10 cellular contexts compared by ENCODE assay signal in the genomic region with DNA sequence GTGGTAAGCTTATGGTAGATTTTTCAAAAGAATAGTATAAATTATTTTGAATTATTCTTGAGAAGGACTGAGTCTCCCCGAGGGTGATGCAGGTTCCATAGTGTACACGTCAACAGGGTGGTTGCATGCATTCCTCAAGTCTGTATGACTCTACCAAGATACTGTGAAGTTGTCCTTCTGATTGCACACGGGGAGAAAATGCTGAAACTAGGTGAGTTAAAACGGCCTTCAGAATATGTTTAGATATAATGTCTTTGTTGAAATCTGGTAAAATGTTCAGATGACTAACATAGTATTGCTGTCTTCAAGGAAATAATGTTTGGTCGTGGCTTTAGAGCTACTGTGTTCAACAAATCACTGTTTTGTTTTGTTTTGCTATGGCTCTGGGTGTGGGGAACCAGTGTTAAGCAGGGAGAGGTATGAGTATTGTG. TPM values are rescaled to one million over a fixed set of nuclear protein-coding genes. Genes with fewer than 3 reads are reported as not detected.
DNase-seq lines count a peak whose midpoint lies in the region; ATAC-seq and TF ChIP-seq lines count a peak whose summit lies in the region.
"Had no signal": no experiment of that assay in that cellular context is flagged by ENCODE, and none has a peak within 500 bp of the region (broad histone marks: within the 10 kb centered on the region; RNA-seq: fewer than 3 reads in every experiment).

No MANE protein-coding gene starts in this region.

- BruUV-seq in IMR-90 (replicated peaks; lab: Mats Ljungman, UMichigan): no TSS peak

- H2BK5ac ChIP-seq in IMR-90 (ENCODE audit: low read depth, low read length, poor library complexity, severe bottlenecking): peak overlapping the region; percentile 20

- H3K9ac ChIP-seq in IMR-90 (ENCODE audit: low read depth, low read length): no peak overlapping the region

- H3K27me3 Mint-ChIP-seq in CD4-positive, alpha-beta memory T cell: no peaks in the 10 kb centered on the region
- H3K27me3 Mint-ChIP-seq in effector memory CD8-positive, alpha-beta T cell: no peaks in the 10 kb centered on the region

- H3K18ac ChIP-seq in IMR-90 (ENCODE audit: low read depth, low read length): no peak overlapping the region; the same call in 1 of the 2 replicates

- no peak for TF ChIP-seq RAD21 in IMR-90 (IDR thresholded peaks at IDR 0.05; ENCODE audit: low read length)

- H3K4me1 Mint-ChIP-seq in CD4-positive, alpha-beta memory T cell: peaks cover 70 to 96% (median 79%) of the 10 kb centered on the region in 4 donors
- peaks cover 79 to 91% of the 10 kb centered on the region in 2 donors for H3K4me1 Mint-ChIP-seq in effector memory CD8-positive, alpha-beta T cell (ENCODE audit: low read depth in 2 of 2)

- H4K20me1 ChIP-seq in IMR-90 (ENCODE audit: insufficient read depth, low read length): 0 out of 2 replicates have a peak, but pooled peaks cover 3% of the 10 kb centered on the region

- H3K79me1 ChIP-seq in IMR-90 (ENCODE audit: low read depth in 1 of 2, low read length in 2 of 2): peaks cover 0 to 33% of the 10 kb centered on the region in 2 experiments; a peak in 3 of 4 replicates

- no peaks in the 10 kb centered on the region for H3K27me3 ChIP-seq in CD4-positive, alpha-beta memory T cell (ENCODE audit: insufficient read depth, low read length)
- no peaks in the 10 kb centered on the region for H3K27me3 ChIP-seq in IMR-90 (ENCODE audit: control insufficient read depth, insufficient read depth, low read length)

- peaks cover 93% of the 10 kb centered on the region for H3K4me1 ChIP-seq in CD4-positive, alpha-beta memory T cell (ENCODE audit: insufficient read depth, low read length)
- peaks cover 16% of the 10 kb centered on the region for H3K4me1 ChIP-seq in IMR-90 (ENCODE audit: control insufficient read depth, insufficient read depth, low read length)

- intact Hi-C loops in CD4-positive, alpha-beta memory T cell (cut with micrococcal nuclease): loop anchor here (1.0 to 2.0 kb wide), 2 partner anchors 35 to 65 kb away; no protein-coding TSS in a partner anchor
- intact Hi-C loops in IMR-90 (cut with micrococcal nuclease): no loop called here

- POLR2A ChIA-PET in CD4-positive, alpha-beta memory T cell (lab: Charles Lee; ENCODE audit: partially characterized antibody): interaction anchor here (0.8 to 23.8 kb wide), 8 partner anchors 9 to 262 kb away, joined by 3 to 727 read pairs (median 130); a partner anchor contains a TSS
- POLR2A ChIA-PET in IMR-90 (lab: Charles Lee; ENCODE audit: unreplicated experiment): no interaction called here

- peak overlapping the region; percentile 9; the same call in 1 of the 2 replicates for H3K4me2 ChIP-seq in IMR-90 (ENCODE audit: low read depth, low read length)

- no peak overlapping the region for H2AFZ ChIP-seq in IMR-90 (replicated peaks; ENCODE audit: low read length, poor library complexity)

- no peak for DNase-seq in CD4-positive, alpha-beta memory T cell
- DNase-seq in IMR-90: peak; percentile 21
- DNase-seq in effector memory CD8-positive, alpha-beta T cell: no peak
- DNase-seq in HuH-7 (ENCODE audit: low spot score): no peak
- no peak for DNase-seq in NCI-H510A treated with DMSO at 0.1 percent for 48 hours (lab: John Stamatoyannopoulos, UW)
- DNase-seq in activated CD4-positive, alpha-beta T cell treated with anti-CD3 and anti-CD28 coated beads for 1 hour: no peak
- no peak for DNase-seq in T1000 (lab: John Stamatoyannopoulos, UW)
- DNase-seq: NCI-H82 had no signal

- H3K9me3 ChIP-seq in CD4-positive, alpha-beta memory T cell (ENCODE audit: control insufficient read depth in 1 of 2, low read length in 2 of 2): no peaks in the 10 kb centered on the region
- no peaks in the 10 kb centered on the region for H3K9me3 ChIP-seq in IMR-90 (ENCODE audit: control insufficient read depth, insufficient read depth, low read length)

- WGBS in IMR-90 (ENCODE audit: extremely low coverage in 2 of 2, insufficient read length in 1 of 2), 2 experiments: 33% methylated on average over 1 of the region's 5 CpGs; no CpG with 5 or more reads in 1 of the 2 experiments

- no peak overlapping the region for H2AK9ac ChIP-seq in IMR-90 (replicated peaks; ENCODE audit: low read depth, low read length, poor library complexity)

- H3K36me3 ChIP-seq in CD4-positive, alpha-beta memory T cell (ENCODE audit: insufficient read depth, low read length): no peaks in the 10 kb centered on the region
- no peaks in the 10 kb centered on the region for H3K36me3 ChIP-seq in IMR-90 (ENCODE audit: control insufficient read depth, insufficient read depth, low read length)

- no peak overlapping the region for H3K4ac ChIP-seq in IMR-90 (ENCODE audit: low read depth, low read length)

- peaks cover 11 to 28% of the 10 kb centered on the region in 2 donors for H3K36me3 Mint-ChIP-seq in CD4-positive, alpha-beta memory T cell
- H3K36me3 Mint-ChIP-seq in effector memory CD8-positive, alpha-beta T cell (ENCODE audit: insufficient read depth): peaks cover 13% of the 10 kb centered on the region

- TF ChIP-seq POLR2A in IMR-90 (IDR thresholded peaks at IDR 0.05; ENCODE audit: low read depth, low read length): no peak

- in situ Hi-C loops in IMR-90 (cut with MboI; ENCODE audit: low sequenced_read_pairs): no loop called here

- ATAC-seq in GM21360 (IDR thresholded peaks at IDR 0.05; ENCODE audit: unreplicated experiment) (peak; percentile 22), IMR-90 (ENCODE audit: low read depth) (no peak)
- ATAC-seq in effector memory CD8-positive, alpha-beta T cell (replicated peaks): no peak

- no peak overlapping the region for H2BK20ac ChIP-seq in IMR-90 (ENCODE audit: low read depth, low read length)

- peaks cover 0 to 3% (median 0%) of the 10 kb centered on the region in 8 donors for H3K9me3 Mint-ChIP-seq in CD4-positive, alpha-beta memory T cell
- no peaks in the 10 kb centered on the region for H3K9me3 Mint-ChIP-seq in effector memory CD8-positive, alpha-beta T cell

- TF ChIP-seq CTCF in IMR-90 (conservative IDR thresholded peaks at IDR 0.05; ENCODE audit: low read depth, low read length): no peak

- no peak overlapping the region for H2BK120ac ChIP-seq in IMR-90 (ENCODE audit: low read depth, low read length)

- no peak overlapping the region for H4K91ac ChIP-seq in IMR-90 (ENCODE audit: insufficient read depth, low read depth, low read length)

- H3K23ac ChIP-seq in IMR-90 (ENCODE audit: low read depth, low read length): no peak overlapping the region

- H3K4me3 ChIP-seq in CD4-positive, alpha-beta memory T cell (ENCODE audit: low read length in 2 of 2): peak overlapping the region; percentile 58 to 80
- no peak overlapping the region for H3K4me3 ChIP-seq in IMR-90 (ENCODE audit: insufficient read depth, low read depth, low read length)

- H3K4me3 Mint-ChIP-seq in CD4-positive, alpha-beta memory T cell: peak overlapping the region; percentile 82 to 97 (median 93)
- peak overlapping the region; percentile 81 to 86 for H3K4me3 Mint-ChIP-seq in effector memory CD8-positive, alpha-beta T cell

- peak overlapping the region; percentile 34 for H3K14ac ChIP-seq in IMR-90 (replicated peaks; ENCODE audit: low read depth, low read length)

- H2BK15ac ChIP-seq in IMR-90 (ENCODE audit: low read depth, low read length): no peak overlapping the region

- no peak overlapping the region for H2AK5ac ChIP-seq in IMR-90 (ENCODE audit: low read depth, low read length)

- H3K56ac ChIP-seq in IMR-90 (ENCODE audit: extremely low read depth, insufficient read depth, low read length): no peak overlapping the region

- H4K8ac ChIP-seq in IMR-90 (ENCODE audit: low read depth in 2 of 2, low read length in 2 of 2): no peak overlapping the region; a peak in 1 of 4 replicates

- dilution Hi-C loops in IMR-90 (cut with HindIII; ENCODE audit: low sequenced_read_pairs, unreplicated experiment): no loop called here

- H3K27ac ChIP-seq in CD4-positive, alpha-beta memory T cell (ENCODE audit: low read depth, low read length): peak overlapping the region; percentile 75
- no peak overlapping the region for H3K27ac ChIP-seq in IMR-90 (ENCODE audit: insufficient read depth, low read length)
- H3K27ac ChIP-seq: C4-2B had no signal

- H3K9me1 ChIP-seq in IMR-90 (ENCODE audit: insufficient read depth, low read length): peaks cover 17% of the 10 kb centered on the region

- CTCF ChIA-PET in CD4-positive, alpha-beta memory T cell (lab: Charles Lee; ENCODE audit: partially characterized antibody): interaction anchor here (1.3 to 12.3 kb wide), 7 partner anchors 9 to 77 kb away, joined by 3 to 149 read pairs (median 17); no protein-coding TSS in a partner anchor
- CTCF ChIA-PET in IMR-90 (lab: Yijun Ruan, JAX): interaction anchor here (1.0 to 1.8 kb wide), 2 partner anchors 18 to 78 kb away, joined by 3 to 7 read pairs; no protein-coding TSS in a partner anchor

- H3K27ac Mint-ChIP-seq in CD4-positive, alpha-beta memory T cell: peak overlapping the region; percentile 91 to 98 (median 96)
- H3K27ac Mint-ChIP-seq in effector memory CD8-positive, alpha-beta T cell: peak overlapping the region; percentile 78 to 91

- H4K5ac ChIP-seq in IMR-90 (ENCODE audit: low read depth, low read length): no peak overlapping the region

TF ChIP-seq in IMR-90, 13 proteins besides CTCF, POLR2A, EP300 and RAD21 (continues in another document):
- TF ChIP-seq, protein P1, sequence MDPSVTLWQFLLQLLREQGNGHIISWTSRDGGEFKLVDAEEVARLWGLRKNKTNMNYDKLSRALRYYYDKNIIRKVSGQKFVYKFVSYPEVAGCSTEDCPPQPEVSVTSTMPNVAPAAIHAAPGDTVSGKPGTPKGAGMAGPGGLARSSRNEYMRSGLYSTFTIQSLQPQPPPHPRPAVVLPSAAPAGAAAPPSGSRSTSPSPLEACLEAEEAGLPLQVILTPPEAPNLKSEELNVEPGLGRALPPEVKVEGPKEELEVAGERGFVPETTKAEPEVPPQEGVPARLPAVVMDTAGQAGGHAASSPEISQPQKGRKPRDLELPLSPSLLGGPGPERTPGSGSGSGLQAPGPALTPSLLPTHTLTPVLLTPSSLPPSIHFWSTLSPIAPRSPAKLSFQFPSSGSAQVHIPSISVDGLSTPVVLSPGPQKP (IDR thresholded peaks at IDR 0.05; ENCODE audit: borderline replicate concordance, low read depth, low read length): no peak
- TF ChIP-seq, protein P2, sequence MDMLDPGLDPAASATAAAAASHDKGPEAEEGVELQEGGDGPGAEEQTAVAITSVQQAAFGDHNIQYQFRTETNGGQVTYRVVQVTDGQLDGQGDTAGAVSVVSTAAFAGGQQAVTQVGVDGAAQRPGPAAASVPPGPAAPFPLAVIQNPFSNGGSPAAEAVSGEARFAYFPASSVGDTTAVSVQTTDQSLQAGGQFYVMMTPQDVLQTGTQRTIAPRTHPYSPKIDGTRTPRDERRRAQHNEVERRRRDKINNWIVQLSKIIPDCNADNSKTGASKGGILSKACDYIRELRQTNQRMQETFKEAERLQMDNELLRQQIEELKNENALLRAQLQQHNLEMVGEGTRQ (IDR thresholded peaks at IDR 0.05; ENCODE audit: low read depth, low read length): no peak
- TF ChIP-seq CHD1 (IDR thresholded peaks at IDR 0.05; ENCODE audit: low read depth, low read length): no peak

RNA-seq across cellular contexts. Expression of a gene that starts 22.4 kb away (rescaled TPM):
- total RNA-seq in CD4-positive, alpha-beta memory T cell: 100 to 1,000 TPM; 167 to 176 TPM
- polyA plus RNA-seq in CD4-positive, alpha-beta memory T cell: 100 to 1,000 TPM; 277 to 423 TPM
- 29.9 and 42.5 TPM in 2 replicates for total RNA-seq in IMR-90 (2012; rRNA removed)
- polyA plus RNA-seq in IMR-90 (2012; rRNA removed): 16.2 and 20.3 TPM in 2 replicates
- polyA plus RNA-seq in IMR-90 (2012; cell fraction: cytosol; rRNA removed): 2.1 and 6.1 TPM in 2 replicates
- 1.7 and 6.6 TPM in 2 replicates for polyA plus RNA-seq in IMR-90 (2012; cell fraction: nucleus; rRNA removed; ENCODE audit: low replicate concordance)
